10 cellular contexts compared by ENCODE assay signal in the genomic region with DNA sequence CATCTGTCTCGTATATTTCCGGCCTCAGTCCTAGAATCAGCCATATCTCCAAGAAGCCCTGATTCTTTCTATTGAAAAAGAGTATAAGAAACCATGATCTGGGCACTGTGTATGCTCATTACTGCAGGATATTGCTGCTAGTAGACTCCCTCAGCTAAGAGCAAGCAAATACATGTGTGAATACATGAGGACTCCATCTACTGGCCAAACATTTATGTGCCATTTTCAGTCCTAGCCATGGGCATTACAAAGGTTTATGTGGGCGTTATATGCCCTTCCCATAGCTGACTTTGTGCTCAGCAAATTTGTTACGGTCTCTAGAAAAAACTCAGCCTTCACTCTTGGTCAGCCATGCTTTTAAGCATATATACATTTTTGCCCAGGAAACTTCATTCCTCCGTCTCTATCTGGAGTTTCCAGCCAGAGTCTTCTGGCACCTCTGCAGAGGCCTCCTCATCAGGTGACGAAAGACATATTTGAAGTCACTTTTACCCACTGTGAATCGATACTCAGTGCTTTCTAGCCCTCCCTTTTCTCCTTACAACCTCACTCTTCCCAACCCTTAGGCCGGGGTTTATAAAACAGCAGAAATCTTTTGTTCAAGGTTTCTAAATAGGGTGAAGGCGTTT.
A peak's percentile ranks its signal among the peaks of the same experiment; 100 is the strongest.
DNase-seq lines count a peak whose midpoint lies in the region; ATAC-seq and TF ChIP-seq lines count a peak whose summit lies in the region.
"Had no signal": no experiment of that assay in that cellular context is flagged by ENCODE, and none has a peak within 500 bp of the region (broad histone marks: within the 10 kb centered on the region; RNA-seq: fewer than 3 reads in every experiment).

No MANE protein-coding gene starts in this region.

- H3K36me3 ChIP-seq in cardiac muscle cell (no peaks in the 10 kb centered on the region), left ventricle myocardium inferior (no peaks in the 10 kb centered on the region)
- H3K36me3 ChIP-seq: BLaER1 treated with 17β-estradiol and CSF1 and Interleukin-3, amounts not matched to agents 10 nM and 100 nM had no signal

- ATAC-seq in HG02571 (IDR thresholded peaks at IDR 0.05; ENCODE audit: unreplicated experiment) (no peak), GM21367 (IDR thresholded peaks at IDR 0.05; ENCODE audit: unreplicated experiment) (no peak)

- no peaks in the 10 kb centered on the region for H3K27me3 ChIP-seq in cardiac muscle cell
- no peaks in the 10 kb centered on the region for H3K27me3 ChIP-seq in left ventricle myocardium inferior (ENCODE audit: low read depth)
- H3K27me3 ChIP-seq: BLaER1 treated with 17β-estradiol and CSF1 and Interleukin-3, amounts not matched to agents 10 nM and 100 nM had no signal

- DNase-seq in cardiac muscle cell (ENCODE audit: low read depth in 1 of 2, low spot score in 1 of 2) = peak in 1 of 2 donors; percentile 64
- no peak for DNase-seq in left ventricle myocardium inferior
- peak; percentile 80 for DNase-seq in NCI-H748 treated with DMSO at 0.1 percent for 48 hours (lab: John Stamatoyannopoulos, UW)
- peak; percentile 0 for DNase-seq in choroid plexus epithelial cell (ENCODE audit: low read depth)
- no peak for DNase-seq in GM19240 (ENCODE audit: insufficient read length, low spot score)
- no peak for DNase-seq in activated CD4-positive, alpha-beta T cell treated with anti-CD3 and anti-CD28 coated beads for 48 hours
- DNase-seq: activated effector memory CD4-positive, alpha-beta T cell treated with Interleukin-2 at 50 U/mL for 16 hours had no signal

- H3K27ac ChIP-seq in cardiac muscle cell (peak overlapping the region; percentile 34), left ventricle myocardium inferior (replicated peaks) (no peak overlapping the region)
- H3K27ac ChIP-seq: BLaER1 treated with 17β-estradiol and CSF1 and Interleukin-3, amounts not matched to agents 10 nM and 100 nM had no signal

- no peaks in the 10 kb centered on the region for H3K9me3 ChIP-seq in cardiac muscle cell (ENCODE audit: low read depth)
- peaks cover 4% of the 10 kb centered on the region for H3K9me3 ChIP-seq in left ventricle myocardium inferior (replicated peaks)
- H3K9me3 ChIP-seq: BLaER1 treated with 17β-estradiol and CSF1 and Interleukin-3, amounts not matched to agents 10 nM and 100 nM had no signal

- intact Hi-C loops in left ventricle myocardium inferior (cut with micrococcal nuclease) = no loop called here

- H3K4me3 ChIP-seq in cardiac muscle cell = no peak overlapping the region
- no peak overlapping the region for H3K4me3 ChIP-seq in left ventricle myocardium inferior
- H3K4me3 ChIP-seq in choroid plexus epithelial cell (ENCODE audit: low read depth, low read length) = no peak overlapping the region
- H3K4me3 ChIP-seq: BLaER1 treated with 17β-estradiol and CSF1 and Interleukin-3, amounts not matched to agents 10 nM and 100 nM had no signal

- H3K4me1 ChIP-seq in cardiac muscle cell (ENCODE audit: low read depth) (no peaks in the 10 kb centered on the region), left ventricle myocardium inferior (no peaks in the 10 kb centered on the region)
- H3K4me1 ChIP-seq: BLaER1 treated with 17β-estradiol and CSF1 and Interleukin-3, amounts not matched to agents 10 nM and 100 nM had no signal

- TF ChIP-seq CTCF in cardiac muscle cell (IDR thresholded peaks at IDR 0.05; ENCODE audit: low read depth, low read length) = no peak
- TF ChIP-seq CTCF in left ventricle myocardium inferior (IDR thresholded peaks at IDR 0.05; ENCODE audit: borderline replicate concordance) = no peak
- no peak for TF ChIP-seq CTCF in choroid plexus epithelial cell (conservative IDR thresholded peaks at IDR 0.05; ENCODE audit: low read depth, low read length)

Comparison
In these comparisons a context has a peak if more than half of its experiments do, and no peak if none do; other contexts are left out.
1. DNase-seq: peak in NCI-H748 treated with DMSO at 0.1 percent for 48 hours (single experiment) and choroid plexus epithelial cell (single experiment); none in left ventricle myocardium inferior (single experiment), GM19240 (single experiment) and activated CD4-positive, alpha-beta T cell treated with anti-CD3 and anti-CD28 coated beads for 48 hours (single experiment).